1 cellular context compared by ENCODE assay signal in the genomic region with DNA sequence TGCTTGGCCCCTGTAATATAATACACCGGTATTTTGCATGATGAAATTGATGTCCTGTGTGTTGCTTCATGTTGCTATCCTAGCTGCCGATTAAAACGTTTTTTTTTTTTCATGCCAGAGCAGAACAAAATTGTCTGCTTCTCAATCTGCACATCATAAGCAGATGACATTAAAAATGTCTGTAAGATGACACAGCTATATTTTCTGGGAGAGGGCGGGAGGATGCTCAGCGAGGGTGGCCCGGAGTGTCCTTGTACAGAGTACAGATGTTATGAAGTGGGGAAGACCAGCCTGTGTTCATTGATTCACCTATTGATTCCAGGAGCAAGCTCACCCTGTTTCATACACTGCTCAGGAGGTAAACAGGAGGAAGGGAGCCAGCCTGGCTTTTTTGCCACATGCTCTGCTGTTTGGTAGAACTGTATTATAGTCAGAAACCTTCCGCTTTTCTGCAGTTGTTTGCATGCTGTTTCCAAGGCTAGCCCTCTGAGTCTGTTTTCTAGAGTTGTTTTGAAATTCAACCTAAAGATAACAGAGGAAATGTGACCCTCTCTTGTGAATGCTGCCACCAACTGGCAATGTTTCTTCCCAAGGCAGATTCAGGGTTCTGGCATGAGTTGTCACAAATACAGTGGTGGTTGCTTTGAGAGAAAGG.
A peak's percentile ranks its signal among the peaks of the same experiment; 100 is the strongest.
TF ChIP-seq lines count a peak whose summit lies in the region.

No MANE protein-coding gene starts in this region.

TF ChIP-seq in K562, 482 proteins besides CTCF, POLR2A, EP300 and RAD21 (continued from another document and continues in another):
- TF ChIP-seq, protein P1, sequence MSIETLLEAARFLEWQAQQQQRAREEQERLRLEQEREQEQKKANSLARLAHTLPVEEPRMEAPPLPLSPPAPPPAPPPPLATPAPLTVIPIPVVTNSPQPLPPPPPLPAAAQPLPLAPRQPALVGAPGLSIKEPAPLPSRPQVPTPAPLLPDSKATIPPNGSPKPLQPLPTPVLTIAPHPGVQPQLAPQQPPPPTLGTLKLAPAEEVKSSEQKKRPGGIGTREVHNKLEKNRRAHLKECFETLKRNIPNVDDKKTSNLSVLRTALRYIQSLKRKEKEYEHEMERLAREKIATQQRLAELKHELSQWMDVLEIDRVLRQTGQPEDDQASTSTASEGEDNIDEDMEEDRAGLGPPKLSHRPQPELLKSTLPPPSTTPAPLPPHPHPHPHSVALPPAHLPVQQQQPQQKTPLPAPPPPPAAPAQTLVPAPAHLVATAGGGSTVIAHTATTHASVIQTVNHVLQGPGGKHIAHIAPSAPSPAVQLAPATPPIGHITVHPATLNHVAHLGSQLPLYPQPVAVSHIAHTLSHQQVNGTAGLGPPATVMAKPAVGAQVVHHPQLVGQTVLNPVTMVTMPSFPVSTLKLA (conservative IDR thresholded peaks at IDR 0.05): peak in 1 of 2 experiments; percentile 59; a peak in 1 of 4 replicates
- TF ChIP-seq ETV6 (IDR thresholded peaks at IDR 0.05; ENCODE audit: borderline replicate concordance in 1 of 2, low read depth in 2 of 2, low read length in 1 of 2) (no peak), ETV6 (CRISPR knock-in tag; IDR thresholded peaks at IDR 0.05; ENCODE audit: borderline replicate concordance) (no peak), CHCHD3 (CRISPR knock-in tag; IDR thresholded peaks at IDR 0.05) (no peak), TRIM24 (IDR thresholded peaks at IDR 0.05) (peak in 1 of 2 experiments; percentile 55; a peak in 1 of 4 replicates), SOX6 (IDR thresholded peaks at IDR 0.05) (peak; percentile 42; the same call in 1 of the 2 replicates), ZNF644 (tag; IDR thresholded peaks at IDR 0.05; ENCODE audit: low read depth) (no peak), SMARCA4 (IDR thresholded peaks at IDR 0.05) (no peak), ZNF232 (CRISPR knock-in tag; IDR thresholded peaks at IDR 0.05) (no peak), DDX20 (tag; IDR thresholded peaks at IDR 0.05; ENCODE audit: low read depth) (no peak), SMARCE1 (IDR thresholded peaks at IDR 0.05) (0 out of 2 replicates have a peak, but pooled peaks have one; percentile 25), MYC (IDR thresholded peaks at IDR 0.05; ENCODE audit: low read depth, low read length) (0 out of 2 replicates have a peak, but pooled peaks have one; percentile 66), MYC (CRISPR knock-in tag; IDR thresholded peaks at IDR 0.05; ENCODE audit: borderline replicate concordance, low read depth) (no peak), SMAD3 (CRISPR knock-in tag; conservative IDR thresholded peaks at IDR 0.05) (no peak), SREBF1 (IDR thresholded peaks at IDR 0.05; ENCODE audit: borderline replicate concordance, low read depth, low read length) (no peak), SRSF3 (IDR thresholded peaks at IDR 0.05; ENCODE audit: insufficient read depth, low read length) (no peak), SRF (CRISPR knock-in tag; IDR thresholded peaks at IDR 0.05) (no peak), FOXK2 (conservative IDR thresholded peaks at IDR 0.05 in 1 of 2, IDR thresholded peaks at IDR 0.05 in 1 of 2; ENCODE audit: low read depth in 2 of 2) (peak; percentile 34 to 68; a peak in 2 of 4 replicates), STAT5A (IDR thresholded peaks at IDR 0.05; ENCODE audit: borderline replicate concordance, low read length) (no peak), RFX5 (IDR thresholded peaks at IDR 0.05; ENCODE audit: low read depth, low read length) (no peak), NFYB (IDR thresholded peaks at IDR 0.05; ENCODE audit: extremely low read depth, insufficient read length) (no peak), ZKSCAN8 (CRISPR knock-in tag; IDR thresholded peaks at IDR 0.05) (no peak), BRD9 (IDR thresholded peaks at IDR 0.05; ENCODE audit: low read depth, partially characterized antibody) (peak; percentile 76), CSDE1 (IDR thresholded peaks at IDR 0.05) (no peak), CEBPG (CRISPR knock-in tag; IDR thresholded peaks at IDR 0.05) (no peak), CEBPG (tag; conservative IDR thresholded peaks at IDR 0.05 in 1 of 2, IDR thresholded peaks at IDR 0.05 in 1 of 2) (0 out of 4 replicates have a peak, but pooled peaks of 1 of the 2 experiments have one; percentile 36), HMG20A (CRISPR knock-in tag; conservative IDR thresholded peaks at IDR 0.05) (no peak), ZNF3 (CRISPR knock-in tag; IDR thresholded peaks at IDR 0.05) (no peak), RUNX1 (IDR thresholded peaks at IDR 0.05; ENCODE audit: low read depth) (no peak), C11orf30 (IDR thresholded peaks at IDR 0.05; ENCODE audit: low read depth) (peak; percentile 72), FOXA3 (CRISPR knock-in tag; conservative IDR thresholded peaks at IDR 0.05 in 1 of 2, IDR thresholded peaks at IDR 0.05 in 1 of 2) (no peak), MAFF (IDR thresholded peaks at IDR 0.05; ENCODE audit: low read length) (peak; percentile 58; the same call in 1 of the 2 replicates), HDAC1 (IDR thresholded peaks at IDR 0.05) (0 out of 4 replicates have a peak, but pooled peaks of 1 of the 2 experiments have one; percentile 10), CC2D1A (IDR thresholded peaks at IDR 0.05) (peak; percentile 44; the same call in 1 of the 2 replicates), BMI1 (IDR thresholded peaks at IDR 0.05; ENCODE audit: low read length) (no peak), NCOR1 (IDR thresholded peaks at IDR 0.05) (no peak), TCF3 (CRISPR knock-in tag; IDR thresholded peaks at IDR 0.05) (no peak), ATF1 (CRISPR knock-in tag; IDR thresholded peaks at IDR 0.05) (no peak), ATF1 (tag; IDR thresholded peaks at IDR 0.05) (peak; percentile 24; the same call in 1 of the 2 replicates), ZNF384 (IDR thresholded peaks at IDR 0.05; ENCODE audit: low read depth, low read length) (0 out of 2 replicates have a peak, but pooled peaks have one; percentile 20), PYGO2 (tag; IDR thresholded peaks at IDR 0.05) (no peak), MEF2D (tag; conservative IDR thresholded peaks at IDR 0.05; ENCODE audit: low read depth) (no peak), ZNF316 (IDR thresholded peaks at IDR 0.05) (peak; percentile 85)
- TF ChIP-seq, protein P2, sequence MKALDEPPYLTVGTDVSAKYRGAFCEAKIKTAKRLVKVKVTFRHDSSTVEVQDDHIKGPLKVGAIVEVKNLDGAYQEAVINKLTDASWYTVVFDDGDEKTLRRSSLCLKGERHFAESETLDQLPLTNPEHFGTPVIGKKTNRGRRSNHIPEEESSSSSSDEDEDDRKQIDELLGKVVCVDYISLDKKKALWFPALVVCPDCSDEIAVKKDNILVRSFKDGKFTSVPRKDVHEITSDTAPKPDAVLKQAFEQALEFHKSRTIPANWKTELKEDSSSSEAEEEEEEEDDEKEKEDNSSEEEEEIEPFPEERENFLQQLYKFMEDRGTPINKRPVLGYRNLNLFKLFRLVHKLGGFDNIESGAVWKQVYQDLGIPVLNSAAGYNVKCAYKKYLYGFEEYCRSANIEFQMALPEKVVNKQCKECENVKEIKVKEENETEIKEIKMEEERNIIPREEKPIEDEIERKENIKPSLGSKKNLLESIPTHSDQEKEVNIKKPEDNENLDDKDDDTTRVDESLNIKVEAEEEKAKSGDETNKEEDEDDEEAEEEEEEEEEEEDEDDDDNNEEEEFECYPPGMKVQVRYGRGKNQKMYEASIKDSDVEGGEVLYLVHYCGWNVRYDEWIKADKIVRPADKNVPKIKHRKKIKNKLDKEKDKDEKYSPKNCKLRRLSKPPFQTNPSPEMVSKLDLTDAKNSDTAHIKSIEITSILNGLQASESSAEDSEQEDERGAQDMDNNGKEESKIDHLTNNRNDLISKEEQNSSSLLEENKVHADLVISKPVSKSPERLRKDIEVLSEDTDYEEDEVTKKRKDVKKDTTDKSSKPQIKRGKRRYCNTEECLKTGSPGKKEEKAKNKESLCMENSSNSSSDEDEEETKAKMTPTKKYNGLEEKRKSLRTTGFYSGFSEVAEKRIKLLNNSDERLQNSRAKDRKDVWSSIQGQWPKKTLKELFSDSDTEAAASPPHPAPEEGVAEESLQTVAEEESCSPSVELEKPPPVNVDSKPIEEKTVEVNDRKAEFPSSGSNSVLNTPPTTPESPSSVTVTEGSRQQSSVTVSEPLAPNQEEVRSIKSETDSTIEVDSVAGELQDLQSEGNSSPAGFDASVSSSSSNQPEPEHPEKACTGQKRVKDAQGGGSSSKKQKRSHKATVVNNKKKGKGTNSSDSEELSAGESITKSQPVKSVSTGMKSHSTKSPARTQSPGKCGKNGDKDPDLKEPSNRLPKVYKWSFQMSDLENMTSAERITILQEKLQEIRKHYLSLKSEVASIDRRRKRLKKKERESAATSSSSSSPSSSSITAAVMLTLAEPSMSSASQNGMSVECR (CRISPR knock-in tag; IDR thresholded peaks at IDR 0.05): no peak
- TF ChIP-seq, protein P3, sequence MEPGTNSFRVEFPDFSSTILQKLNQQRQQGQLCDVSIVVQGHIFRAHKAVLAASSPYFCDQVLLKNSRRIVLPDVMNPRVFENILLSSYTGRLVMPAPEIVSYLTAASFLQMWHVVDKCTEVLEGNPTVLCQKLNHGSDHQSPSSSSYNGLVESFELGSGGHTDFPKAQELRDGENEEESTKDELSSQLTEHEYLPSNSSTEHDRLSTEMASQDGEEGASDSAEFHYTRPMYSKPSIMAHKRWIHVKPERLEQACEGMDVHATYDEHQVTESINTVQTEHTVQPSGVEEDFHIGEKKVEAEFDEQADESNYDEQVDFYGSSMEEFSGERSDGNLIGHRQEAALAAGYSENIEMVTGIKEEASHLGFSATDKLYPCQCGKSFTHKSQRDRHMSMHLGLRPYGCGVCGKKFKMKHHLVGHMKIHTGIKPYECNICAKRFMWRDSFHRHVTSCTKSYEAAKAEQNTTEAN (CRISPR knock-in tag; IDR thresholded peaks at IDR 0.05): no peak
- TF ChIP-seq, protein P4, sequence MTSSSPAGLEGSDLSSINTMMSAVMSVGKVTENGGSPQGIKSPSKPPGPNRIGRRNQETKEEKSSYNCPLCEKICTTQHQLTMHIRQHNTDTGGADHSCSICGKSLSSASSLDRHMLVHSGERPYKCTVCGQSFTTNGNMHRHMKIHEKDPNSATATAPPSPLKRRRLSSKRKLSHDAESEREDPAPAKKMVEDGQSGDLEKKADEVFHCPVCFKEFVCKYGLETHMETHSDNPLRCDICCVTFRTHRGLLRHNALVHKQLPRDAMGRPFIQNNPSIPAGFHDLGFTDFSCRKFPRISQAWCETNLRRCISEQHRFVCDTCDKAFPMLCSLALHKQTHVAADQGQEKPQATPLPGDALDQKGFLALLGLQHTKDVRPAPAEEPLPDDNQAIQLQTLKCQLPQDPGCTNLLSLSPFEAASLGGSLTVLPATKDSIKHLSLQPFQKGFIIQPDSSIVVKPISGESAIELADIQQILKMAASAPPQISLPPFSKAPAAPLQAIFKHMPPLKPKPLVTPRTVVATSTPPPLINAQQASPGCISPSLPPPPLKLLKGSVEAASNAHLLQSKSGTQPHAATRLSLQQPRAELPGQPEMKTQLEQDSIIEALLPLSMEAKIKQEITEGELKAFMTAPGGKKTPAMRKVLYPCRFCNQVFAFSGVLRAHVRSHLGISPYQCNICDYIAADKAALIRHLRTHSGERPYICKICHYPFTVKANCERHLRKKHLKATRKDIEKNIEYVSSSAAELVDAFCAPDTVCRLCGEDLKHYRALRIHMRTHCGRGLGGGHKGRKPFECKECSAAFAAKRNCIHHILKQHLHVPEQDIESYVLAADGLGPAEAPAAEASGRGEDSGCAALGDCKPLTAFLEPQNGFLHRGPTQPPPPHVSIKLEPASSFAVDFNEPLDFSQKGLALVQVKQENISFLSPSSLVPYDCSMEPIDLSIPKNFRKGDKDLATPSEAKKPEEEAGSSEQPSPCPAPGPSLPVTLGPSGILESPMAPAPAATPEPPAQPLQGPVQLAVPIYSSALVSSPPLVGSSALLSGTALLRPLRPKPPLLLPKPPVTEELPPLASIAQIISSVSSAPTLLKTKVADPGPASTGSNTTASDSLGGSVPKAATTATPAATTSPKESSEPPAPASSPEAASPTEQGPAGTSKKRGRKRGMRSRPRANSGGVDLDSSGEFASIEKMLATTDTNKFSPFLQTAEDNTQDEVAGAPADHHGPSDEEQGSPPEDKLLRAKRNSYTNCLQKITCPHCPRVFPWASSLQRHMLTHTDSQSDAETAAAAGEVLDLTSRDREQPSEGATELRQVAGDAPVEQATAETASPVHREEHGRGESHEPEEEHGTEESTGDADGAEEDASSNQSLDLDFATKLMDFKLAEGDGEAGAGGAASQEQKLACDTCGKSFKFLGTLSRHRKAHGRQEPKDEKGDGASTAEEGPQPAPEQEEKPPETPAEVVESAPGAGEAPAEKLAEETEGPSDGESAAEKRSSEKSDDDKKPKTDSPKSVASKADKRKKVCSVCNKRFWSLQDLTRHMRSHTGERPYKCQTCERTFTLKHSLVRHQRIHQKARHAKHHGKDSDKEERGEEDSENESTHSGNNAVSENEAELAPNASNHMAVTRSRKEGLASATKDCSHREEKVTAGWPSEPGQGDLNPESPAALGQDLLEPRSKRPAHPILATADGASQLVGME (CRISPR knock-in tag; IDR thresholded peaks at IDR 0.05): no peak
- TF ChIP-seq, protein P5, sequence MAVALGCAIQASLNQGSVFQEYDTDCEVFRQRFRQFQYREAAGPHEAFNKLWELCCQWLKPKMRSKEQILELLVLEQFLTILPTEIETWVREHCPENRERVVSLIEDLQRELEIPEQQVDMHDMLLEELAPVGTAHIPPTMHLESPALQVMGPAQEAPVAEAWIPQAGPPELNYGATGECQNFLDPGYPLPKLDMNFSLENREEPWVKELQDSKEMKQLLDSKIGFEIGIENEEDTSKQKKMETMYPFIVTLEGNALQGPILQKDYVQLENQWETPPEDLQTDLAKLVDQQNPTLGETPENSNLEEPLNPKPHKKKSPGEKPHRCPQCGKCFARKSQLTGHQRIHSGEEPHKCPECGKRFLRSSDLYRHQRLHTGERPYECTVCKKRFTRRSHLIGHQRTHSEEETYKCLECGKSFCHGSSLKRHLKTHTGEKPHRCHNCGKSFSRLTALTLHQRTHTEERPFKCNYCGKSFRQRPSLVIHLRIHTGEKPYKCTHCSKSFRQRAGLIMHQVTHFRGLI (CRISPR knock-in tag; IDR thresholded peaks at IDR 0.05): no peak
- TF ChIP-seq, protein P6, sequence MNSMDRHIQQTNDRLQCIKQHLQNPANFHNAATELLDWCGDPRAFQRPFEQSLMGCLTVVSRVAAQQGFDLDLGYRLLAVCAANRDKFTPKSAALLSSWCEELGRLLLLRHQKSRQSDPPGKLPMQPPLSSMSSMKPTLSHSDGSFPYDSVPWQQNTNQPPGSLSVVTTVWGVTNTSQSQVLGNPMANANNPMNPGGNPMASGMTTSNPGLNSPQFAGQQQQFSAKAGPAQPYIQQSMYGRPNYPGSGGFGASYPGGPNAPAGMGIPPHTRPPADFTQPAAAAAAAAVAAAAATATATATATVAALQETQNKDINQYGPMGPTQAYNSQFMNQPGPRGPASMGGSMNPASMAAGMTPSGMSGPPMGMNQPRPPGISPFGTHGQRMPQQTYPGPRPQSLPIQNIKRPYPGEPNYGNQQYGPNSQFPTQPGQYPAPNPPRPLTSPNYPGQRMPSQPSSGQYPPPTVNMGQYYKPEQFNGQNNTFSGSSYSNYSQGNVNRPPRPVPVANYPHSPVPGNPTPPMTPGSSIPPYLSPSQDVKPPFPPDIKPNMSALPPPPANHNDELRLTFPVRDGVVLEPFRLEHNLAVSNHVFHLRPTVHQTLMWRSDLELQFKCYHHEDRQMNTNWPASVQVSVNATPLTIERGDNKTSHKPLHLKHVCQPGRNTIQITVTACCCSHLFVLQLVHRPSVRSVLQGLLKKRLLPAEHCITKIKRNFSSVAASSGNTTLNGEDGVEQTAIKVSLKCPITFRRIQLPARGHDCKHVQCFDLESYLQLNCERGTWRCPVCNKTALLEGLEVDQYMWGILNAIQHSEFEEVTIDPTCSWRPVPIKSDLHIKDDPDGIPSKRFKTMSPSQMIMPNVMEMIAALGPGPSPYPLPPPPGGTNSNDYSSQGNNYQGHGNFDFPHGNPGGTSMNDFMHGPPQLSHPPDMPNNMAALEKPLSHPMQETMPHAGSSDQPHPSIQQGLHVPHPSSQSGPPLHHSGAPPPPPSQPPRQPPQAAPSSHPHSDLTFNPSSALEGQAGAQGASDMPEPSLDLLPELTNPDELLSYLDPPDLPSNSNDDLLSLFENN (IDR thresholded peaks at IDR 0.05; ENCODE audit: low read depth in 2 of 2, low read length in 2 of 2): no peak
